ENCODE assay signal across 13 cellular contexts in the genomic region with DNA sequence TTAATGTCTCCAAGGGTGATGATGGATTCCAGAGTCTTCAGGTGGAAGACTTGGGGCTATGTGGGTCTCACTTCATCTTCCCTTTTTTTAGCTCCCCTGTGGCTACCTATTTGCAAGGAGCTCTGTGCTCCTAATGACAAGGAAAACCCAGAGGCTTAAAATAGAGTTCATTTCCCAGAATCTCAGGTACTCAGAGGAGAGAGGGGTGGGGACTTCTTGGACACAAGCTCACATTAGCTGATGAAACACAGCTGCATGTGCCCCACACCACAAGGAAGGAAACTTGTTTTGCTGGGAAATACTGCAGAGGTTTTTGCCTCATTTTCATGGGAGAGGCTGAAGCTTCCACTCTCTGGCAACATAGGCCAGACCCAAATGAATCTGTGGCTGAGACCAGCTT.
DNase-seq lines count a peak whose midpoint lies in the region; ATAC-seq and TF ChIP-seq lines count a peak whose summit lies in the region.
"Had no signal": no experiment of that assay in that cellular context is flagged by ENCODE, and none has a peak within 500 bp of the region (broad histone marks: within the 10 kb centered on the region; RNA-seq: fewer than 3 reads in every experiment).

No MANE protein-coding gene starts in this region.

- no peak overlapping the region for H3K4me2 ChIP-seq in HCT116 (ENCODE audit: low read length)
- H3K4me2 ChIP-seq: A549 had no signal

- H3K4me1 Mint-ChIP-seq in dendritic cell treated with granulocyte-macrophage colony-stimulating factor and Interleukin-4, amounts not matched to agents 40 ng/mL and 50 ng/mL, for 4 days (ENCODE audit: low read depth): peaks cover 79% of the 10 kb centered on the region
- H3K4me1 Mint-ChIP-seq in stimulated activated memory B cell treated with anti-CD40 and anti-IgM and Interleukin-4, amounts not matched to agents 10 μg/mL and 1 μg/mL and 100 μg/mL, for 72 hours: peaks cover 65% of the 10 kb centered on the region
- H3K4me1 Mint-ChIP-seq: CD4-positive, CD25-positive, alpha-beta regulatory T cell had no signal

- H3K9ac ChIP-seq in HCT116 (ENCODE audit: low read length) (no peak overlapping the region), muscle layer of colon (ENCODE audit: low read length) (no peak overlapping the region)

- no peaks in the 10 kb centered on the region for H3K79me2 ChIP-seq in HCT116 (ENCODE audit: insufficient read depth, low read length)

- H3K27ac Mint-ChIP-seq in dendritic cell treated with granulocyte-macrophage colony-stimulating factor and Interleukin-4, amounts not matched to agents 40 ng/mL and 50 ng/mL, for 4 days: peak overlapping the region; percentile 48
- H3K27ac Mint-ChIP-seq in stimulated activated memory B cell treated with anti-CD40 and anti-IgM and Interleukin-4, amounts not matched to agents 10 μg/mL and 1 μg/mL and 100 μg/mL, for 72 hours: peak overlapping the region; percentile 67
- H3K27ac Mint-ChIP-seq: CD4-positive, CD25-positive, alpha-beta regulatory T cell had no signal

- no peaks in the 10 kb centered on the region for H3K9me3 ChIP-seq in HCT116 (ENCODE audit: control insufficient read depth in 1 of 2, insufficient read depth in 1 of 2, low read depth in 1 of 2, low read length in 2 of 2)
- no peaks in the 10 kb centered on the region for H3K9me3 ChIP-seq in muscle layer of colon (ENCODE audit: low read length)
- no peaks in the 10 kb centered on the region for H3K9me3 ChIP-seq in thyroid gland
- no peaks in the 10 kb centered on the region for H3K9me3 ChIP-seq in Peyer's patch
- H3K9me3 ChIP-seq: A549 had no signal

- CTCF ChIA-PET in HCT116 (lab: Charles Lee): interaction anchor here (0.7 to 2.0 kb wide), 2 partner anchors 204 kb away, joined by 3 to 5 read pairs; no protein-coding TSS in a partner anchor

- TF ChIP-seq CTCF in HCT116 (IDR thresholded peaks at IDR 0.05 in 2 of 3, conservative IDR thresholded peaks at IDR 0.05 in 1 of 3; ENCODE audit: borderline replicate concordance in 1 of 3, insufficient read depth in 1 of 3, low read depth in 2 of 3, low read length in 2 of 3) (no peak), thyroid gland (IDR thresholded peaks at IDR 0.05) (no peak), Peyer's patch (IDR thresholded peaks at IDR 0.05) (no peak)

- no peak overlapping the region for H3K4me3 Mint-ChIP-seq in dendritic cell treated with granulocyte-macrophage colony-stimulating factor and Interleukin-4, amounts not matched to agents 40 ng/mL and 50 ng/mL, for 4 days
- H3K4me3 Mint-ChIP-seq in stimulated activated memory B cell treated with anti-CD40 and anti-IgM and Interleukin-4, amounts not matched to agents 10 μg/mL and 1 μg/mL and 100 μg/mL, for 72 hours: no peak overlapping the region
- H3K4me3 Mint-ChIP-seq: CD4-positive, CD25-positive, alpha-beta regulatory T cell had no signal

- ATAC-seq in HCT116 (no peak), GM21825 (IDR thresholded peaks at IDR 0.05; ENCODE audit: unreplicated experiment) (no peak), HG03045 (IDR thresholded peaks at IDR 0.05; ENCODE audit: unreplicated experiment) (no peak)
- ATAC-seq in stimulated activated memory B cell treated with anti-CD40 and anti-IgM and Interleukin-4, amounts not matched to agents 10 μg/mL and 1 μg/mL and 100 μg/mL, for 72 hours: no peak
- ATAC-seq: A549 had no signal

- intact Hi-C loops in HCT116 (cut with micrococcal nuclease) (no loop called here), thyroid gland (cut with DNase I) (no loop called here)
- intact Hi-C loops in dendritic cell treated with granulocyte-macrophage colony-stimulating factor and Interleukin-4, amounts not matched to agents 40 ng/mL and 50 ng/mL, for 4 days (cut with micrococcal nuclease): no loop called here

- H3K27me3 Mint-ChIP-seq in dendritic cell treated with granulocyte-macrophage colony-stimulating factor and Interleukin-4, amounts not matched to agents 40 ng/mL and 50 ng/mL, for 4 days: no peaks in the 10 kb centered on the region
- H3K27me3 Mint-ChIP-seq in stimulated activated memory B cell treated with anti-CD40 and anti-IgM and Interleukin-4, amounts not matched to agents 10 μg/mL and 1 μg/mL and 100 μg/mL, for 72 hours: no peaks in the 10 kb centered on the region

- DNase-seq in HCT116 (ENCODE audit: low read depth, low spot score) (no peak), thyroid gland (no peak), Peyer's patch (no peak)
- DNase-seq: CD4-positive, CD25-positive, alpha-beta regulatory T cell; DMS53; GF-D8; HCEC 1CT had no signal

- peaks cover 5 to 35% of the 10 kb centered on the region in 2 experiments; a peak in 3 of 4 replicates for H3K4me1 ChIP-seq in HCT116 (ENCODE audit: control insufficient read depth in 1 of 2, insufficient read depth in 2 of 2, low read length in 2 of 2)
- peaks cover 15% of the 10 kb centered on the region for H3K4me1 ChIP-seq in muscle layer of colon (ENCODE audit: insufficient read depth, low read length)
- no peaks in the 10 kb centered on the region for H3K4me1 ChIP-seq in thyroid gland
- H3K4me1 ChIP-seq in Peyer's patch: no peaks in the 10 kb centered on the region

- RAD21 ChIA-PET in HCT116 (lab: Charles Lee; ENCODE audit: low non-redundant PET in 1 of 2, low total read pairs in 2 of 2, uncharacterized antibody in 2 of 2, unreplicated experiment in 2 of 2): no interaction called here

- POLR2A ChIA-PET in HCT116 (lab: Charles Lee): interaction anchor here (0.7 to 3.1 kb wide), 2 partner anchors 11 to 102 kb away, joined by 4 to 38 read pairs; no protein-coding TSS in a partner anchor

- no TSS peak for BruUV-seq in HCT116 (replicated peaks; lab: Mats Ljungman, UMichigan)

- TF ChIP-seq RAD21 in HCT116 (IDR thresholded peaks at IDR 0.05; ENCODE audit: low read depth): no peak

- H3K36me3 Mint-ChIP-seq in dendritic cell treated with granulocyte-macrophage colony-stimulating factor and Interleukin-4, amounts not matched to agents 40 ng/mL and 50 ng/mL, for 4 days (ENCODE audit: low read depth): no peaks in the 10 kb centered on the region
- H3K36me3 Mint-ChIP-seq in stimulated activated memory B cell treated with anti-CD40 and anti-IgM and Interleukin-4, amounts not matched to agents 10 μg/mL and 1 μg/mL and 100 μg/mL, for 72 hours: peaks cover 7% of the 10 kb centered on the region
- H3K36me3 Mint-ChIP-seq: CD4-positive, CD25-positive, alpha-beta regulatory T cell had no signal

- H3K36me3 ChIP-seq in HCT116 (ENCODE audit: control insufficient read depth in 1 of 2, insufficient read depth in 2 of 2, low read length in 2 of 2) (no peaks in the 10 kb centered on the region), muscle layer of colon (ENCODE audit: insufficient read depth, low read length) (no peaks in the 10 kb centered on the region), thyroid gland (no peaks in the 10 kb centered on the region), Peyer's patch (no peaks in the 10 kb centered on the region)

- H3K9me2 ChIP-seq in HCT116 (ENCODE audit: insufficient read depth): no peaks in the 10 kb centered on the region

- H3K4me3 ChIP-seq in HCT116 (replicated peaks in 1 of 2; ENCODE audit: low read depth in 1 of 2, low read length in 2 of 2): no peak overlapping the region
- H3K4me3 ChIP-seq in muscle layer of colon (ENCODE audit: low read depth in 1 of 2, low read length in 2 of 2): no peak overlapping the region
- H3K4me3 ChIP-seq in thyroid gland (replicated peaks in 1 of 3): no peak overlapping the region
- no peak overlapping the region for H3K4me3 ChIP-seq in Peyer's patch
- H3K4me3 ChIP-seq: A549 had no signal

- H3K27me3 ChIP-seq in HCT116 (ENCODE audit: insufficient read depth, low read length): no peaks in the 10 kb centered on the region
- no peaks in the 10 kb centered on the region for H3K27me3 ChIP-seq in muscle layer of colon (ENCODE audit: control insufficient read depth in 1 of 2, insufficient read depth in 2 of 2, low read length in 2 of 2)
- no peaks in the 10 kb centered on the region for H3K27me3 ChIP-seq in thyroid gland
- no peaks in the 10 kb centered on the region for H3K27me3 ChIP-seq in Peyer's patch

- peak overlapping the region; percentile 46 for H2AFZ ChIP-seq in HCT116 (ENCODE audit: low read depth, low read length, poor library complexity, severe bottlenecking)

- TF ChIP-seq POLR2A in HCT116 (IDR thresholded peaks at IDR 0.05; ENCODE audit: borderline replicate concordance, extremely low read depth, insufficient read depth, insufficient read length): no peak
- no peak for TF ChIP-seq POLR2A in thyroid gland (IDR thresholded peaks at IDR 0.05)
- TF ChIP-seq POLR2A in Peyer's patch (IDR thresholded peaks at IDR 0.05): no peak

- no peaks in the 10 kb centered on the region for H4K20me1 ChIP-seq in HCT116 (ENCODE audit: insufficient read depth)

- no peak overlapping the region; the same call in 1 of the 2 replicates for H3K27ac ChIP-seq in HCT116 (ENCODE audit: low read depth, low read length)
- peak overlapping the region; percentile 16 for H3K27ac ChIP-seq in muscle layer of colon (ENCODE audit: low read depth, low read length)
- no peak overlapping the region for H3K27ac ChIP-seq in thyroid gland
- H3K27ac ChIP-seq in Peyer's patch: no peak overlapping the region
- H3K27ac ChIP-seq: A549 had no signal

- H3K9me3 Mint-ChIP-seq in dendritic cell treated with granulocyte-macrophage colony-stimulating factor and Interleukin-4, amounts not matched to agents 40 ng/mL and 50 ng/mL, for 4 days: no peaks in the 10 kb centered on the region
- no peaks in the 10 kb centered on the region for H3K9me3 Mint-ChIP-seq in stimulated activated memory B cell treated with anti-CD40 and anti-IgM and Interleukin-4, amounts not matched to agents 10 μg/mL and 1 μg/mL and 100 μg/mL, for 72 hours

TF ChIP-seq in HCT116, 20 proteins besides CTCF, POLR2A, EP300 and RAD21:
- no peak for TF ChIP-seq ELF1 (IDR thresholded peaks at IDR 0.05; ENCODE audit: borderline replicate concordance, low read depth)
- TF ChIP-seq CEBPB (IDR thresholded peaks at IDR 0.05; ENCODE audit: low read depth): peak; percentile 10; the same call in 1 of the 2 replicates
TF ChIP-seq in HCT116: peak in this region for 1.
